In genomic region chr7:85529831-85530230, GRCh38 we compare ENCODE assay signal across 1 cellular context.
TF ChIP-seq lines count a peak whose summit lies in the region.

No MANE protein-coding gene starts in this region.

TF ChIP-seq in IMR-90, 13 proteins besides CTCF, POLR2A, EP300 and RAD21:
- no peak for TF ChIP-seq FOS (IDR thresholded peaks at IDR 0.05; ENCODE audit: low read depth, low read length)
- no peak for TF ChIP-seq MXI1 (IDR thresholded peaks at IDR 0.05; ENCODE audit: borderline replicate concordance, low read depth, low read length)
- no peak for TF ChIP-seq BHLHE40 (IDR thresholded peaks at IDR 0.05; ENCODE audit: low read depth, low read length)
- no peak for TF ChIP-seq NFE2L2 (IDR thresholded peaks at IDR 0.05; ENCODE audit: low read depth, low read length)
- TF ChIP-seq RFX5 (IDR thresholded peaks at IDR 0.05; ENCODE audit: low read depth, low read length), result no peak
- TF ChIP-seq CEBPB (IDR thresholded peaks at IDR 0.05; ENCODE audit: low read depth, low read length), result no peak
- no peak for TF ChIP-seq USF2 (IDR thresholded peaks at IDR 0.05; ENCODE audit: low read depth, low read length)
- TF ChIP-seq RCOR1 (IDR thresholded peaks at IDR 0.05; ENCODE audit: insufficient replicate concordance, low read length), result no peak
- no peak for TF ChIP-seq MAZ (IDR thresholded peaks at IDR 0.05; ENCODE audit: borderline replicate concordance, low read depth, low read length)
- TF ChIP-seq ELK1 (IDR thresholded peaks at IDR 0.05; ENCODE audit: borderline replicate concordance, low read depth, low read length), result no peak
- TF ChIP-seq CHD1 (IDR thresholded peaks at IDR 0.05; ENCODE audit: low read depth, low read length), result no peak
- no peak for TF ChIP-seq MAFK (IDR thresholded peaks at IDR 0.05; ENCODE audit: low read depth, low read length)
- TF ChIP-seq SMC3 (IDR thresholded peaks at IDR 0.05; ENCODE audit: low read depth, low read length), result no peak
